Comparison of ENCODE assay signal across 15 cellular contexts in the genomic region with DNA sequence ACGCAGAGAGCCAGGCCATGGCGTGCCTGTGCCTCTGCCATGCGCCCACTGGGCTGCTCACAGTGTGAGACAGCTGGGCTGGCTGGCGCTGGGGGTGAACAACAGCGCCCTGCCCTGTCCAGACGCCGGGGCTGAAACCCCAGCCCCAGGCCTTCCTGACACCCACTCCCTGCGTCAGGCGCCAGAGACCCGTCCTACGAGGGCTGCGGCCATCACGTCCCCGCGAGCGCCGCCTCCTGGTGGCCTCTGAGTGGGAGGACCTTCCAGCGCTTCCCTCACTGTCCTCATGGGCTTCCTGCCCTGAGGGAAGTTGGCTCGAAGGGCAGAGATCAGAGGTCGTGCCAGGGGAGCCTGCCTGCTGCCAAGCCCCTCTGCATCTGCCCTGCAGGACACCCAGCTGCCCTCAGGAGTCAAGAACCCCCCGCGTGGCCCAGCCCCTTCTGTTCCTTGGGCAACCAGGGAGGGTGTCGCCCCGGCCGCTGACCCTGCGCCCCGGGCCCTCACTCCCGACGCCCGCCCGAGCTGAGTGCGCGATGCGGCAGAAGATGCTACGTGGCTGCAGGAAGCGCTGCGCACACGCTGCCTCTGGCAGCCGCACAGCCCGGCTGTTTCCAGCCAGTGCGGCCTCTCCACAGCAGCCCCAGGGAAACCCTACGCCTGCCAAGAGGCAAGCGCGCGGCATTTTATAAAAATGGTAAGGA. TPM values are rescaled to one million over a fixed set of nuclear protein-coding genes. Genes with fewer than 3 reads are reported as not detected.
A peak's percentile ranks its signal among the peaks of the same experiment; 100 is the strongest.
DNase-seq lines count a peak whose midpoint lies in the region; ATAC-seq, FAIRE-seq and TF ChIP-seq lines count a peak whose summit lies in the region.
"Had no signal": no experiment of that assay in that cellular context is flagged by ENCODE, and none has a peak within 500 bp of the region (broad histone marks: within the 10 kb centered on the region; RNA-seq: fewer than 3 reads in every experiment).

No MANE protein-coding gene starts in this region.

- H3K27ac Mint-ChIP-seq in endodermal cell = no peak overlapping the region
- H3K27ac Mint-ChIP-seq: activated CD4-positive, alpha-beta T cell treated with anti-CD3 and anti-CD28 coated beads, Interleukin-2, amount 10 ng/mL, durations not matched to agents 7 days and 5 days had no signal

- H3K9ac ChIP-seq in endodermal cell (ENCODE audit: extremely low read depth, low read length, poor library complexity, severe bottlenecking) = no peak overlapping the region
- no peak overlapping the region for H3K9ac ChIP-seq in HepG2 (ENCODE audit: insufficient read depth, low read depth, low read length)

- TF ChIP-seq POLR2A in HepG2 (IDR thresholded peaks at IDR 0.05; ENCODE audit: insufficient read depth in 1 of 2, low read depth in 2 of 2, low read length in 2 of 2) = no peak

- intact Hi-C loops in Right ventricle myocardium inferior (cut with DNase I) = no loop called here
- intact Hi-C loops in cardiac septum (cut with DNase I) = no loop called here
- intact Hi-C loops in HepG2 (cut with micrococcal nuclease; ENCODE audit: unreplicated experiment) = no loop called here
- intact Hi-C loops in aorta (cut with DNase I) = no loop called here

- peaks cover 15% of the 10 kb centered on the region for H3K9me3 ChIP-seq in endodermal cell (ENCODE audit: control insufficient read depth, low read length)
- H3K9me3 ChIP-seq in HepG2 (ENCODE audit: low read length) = no peaks in the 10 kb centered on the region
- no peaks in the 10 kb centered on the region for H3K9me3 ChIP-seq in aorta (ENCODE audit: control insufficient read depth, low read length)
- H3K9me3 ChIP-seq: A549, thyroid gland had no signal

- H3K4me1 Mint-ChIP-seq in endodermal cell = no peaks in the 10 kb centered on the region
- H3K4me1 Mint-ChIP-seq: neural crest cell had no signal

- H3K79me2 ChIP-seq in HepG2 (ENCODE audit: insufficient read depth, low read length) = peaks cover 39% of the 10 kb centered on the region

- no peak overlapping the region for H3K4me3 Mint-ChIP-seq in endodermal cell
- H3K4me3 Mint-ChIP-seq: activated CD4-positive, alpha-beta T cell treated with anti-CD3 and anti-CD28 coated beads, Interleukin-2, amount 10 ng/mL, durations not matched to agents 7 days and 5 days; neural crest cell had no signal

- no peak overlapping the region for H3K27ac ChIP-seq in endodermal cell (ENCODE audit: low read depth, low read length)
- H3K27ac ChIP-seq in HepG2 (ENCODE audit: extremely low read length, insufficient read depth, low read length) = no peak overlapping the region
- no peak overlapping the region for H3K27ac ChIP-seq in aorta (ENCODE audit: low read depth in 1 of 2, low read length in 2 of 2)
- H3K27ac ChIP-seq: A549, thyroid gland had no signal

- H3K4me2 ChIP-seq in HepG2 (ENCODE audit: low read depth, low read length) = no peak overlapping the region
- H3K4me2 ChIP-seq: A549 had no signal

- no TSS peak for BruUV-seq in HepG2 (replicated peaks; lab: Mats Ljungman, UMichigan)

- TF ChIP-seq RAD21 in HepG2 (CRISPR knock-in tag; IDR thresholded peaks at IDR 0.05) = no peak

- H3K27me3 ChIP-seq in endodermal cell (ENCODE audit: control insufficient read depth, insufficient read depth, low read length, poor library complexity, severe bottlenecking) = no peaks in the 10 kb centered on the region
- no peaks in the 10 kb centered on the region for H3K27me3 ChIP-seq in HepG2 (ENCODE audit: control insufficient read depth in 1 of 2, insufficient read depth in 2 of 2, low read length in 2 of 2)
- H3K27me3 ChIP-seq in aorta (ENCODE audit: control insufficient read depth in 1 of 2, insufficient read depth in 2 of 2, low read length in 1 of 2) = no peaks in the 10 kb centered on the region
- H3K27me3 ChIP-seq: thyroid gland had no signal

- peak; percentile 77 for TF ChIP-seq CTCF in endodermal cell (conservative IDR thresholded peaks at IDR 0.05)
- TF ChIP-seq CTCF in HepG2 (CRISPR knock-in tag; IDR thresholded peaks at IDR 0.05) = no peak

- H3K9me3 Mint-ChIP-seq in endodermal cell = peaks cover 6% of the 10 kb centered on the region

- H4K20me1 ChIP-seq in HepG2 (ENCODE audit: insufficient read depth, low read length) = peaks cover 14% of the 10 kb centered on the region; the same call in 1 of the 2 replicates

- H3K4me1 ChIP-seq in endodermal cell (ENCODE audit: control insufficient read depth, insufficient read depth, low read length) (no peaks in the 10 kb centered on the region), HepG2 (ENCODE audit: insufficient read depth, low read length) (no peaks in the 10 kb centered on the region), aorta (ENCODE audit: control insufficient read depth in 1 of 2, insufficient read depth in 2 of 2, low read length in 2 of 2) (no peaks in the 10 kb centered on the region)
- H3K4me1 ChIP-seq: A549 had no signal

- no peaks in the 10 kb centered on the region for H3K27me3 Mint-ChIP-seq in endodermal cell (ENCODE audit: insufficient read depth)
- H3K27me3 Mint-ChIP-seq: activated CD4-positive, alpha-beta T cell treated with anti-CD3 and anti-CD28 coated beads, Interleukin-2, amount 10 ng/mL, durations not matched to agents 7 days and 5 days had no signal

- H2AFZ ChIP-seq in HepG2 (ENCODE audit: low read length) = no peak overlapping the region

- H3K36me3 ChIP-seq in endodermal cell (ENCODE audit: control insufficient read depth, insufficient read depth, low read length) = peaks cover 54% of the 10 kb centered on the region
- H3K36me3 ChIP-seq in HepG2 (replicated peaks in 1 of 2; ENCODE audit: control insufficient read depth in 1 of 2, insufficient read depth in 2 of 2, low read length in 2 of 2) = peaks cover 13 to 36% of the 10 kb centered on the region in 2 experiments
- H3K36me3 ChIP-seq in aorta (ENCODE audit: control insufficient read depth in 1 of 2, insufficient read depth in 2 of 2, low read length in 1 of 2) = peaks cover 0 to 2% of the 10 kb centered on the region in 2 donors

- CTCF ChIA-PET in HepG2 (lab: Yijun Ruan, JAX; ENCODE audit: low intra/inter-chr PET ratio, low total read pairs) = no interaction called here

- DNase-seq in Right ventricle myocardium inferior (ENCODE audit: missing footprints) = no peak
- DNase-seq in cardiac septum (ENCODE audit: low spot score) = no peak
- DNase-seq in endodermal cell = peak; percentile 96
- no peak for DNase-seq in HepG2 (ENCODE audit: low spot score)
- peak in 1 of 2 donors; percentile 77 for DNase-seq in aorta
- no peak for DNase-seq in NCI-H187 treated with DMSO at 0.1 percent for 48 hours (lab: John Stamatoyannopoulos, UW)
- DNase-seq in GM19238 (ENCODE audit: insufficient read length, low spot score) = no peak
- DNase-seq: activated CD4-positive, alpha-beta T cell treated with anti-CD3 and anti-CD28 coated beads, Interleukin-2, amount 10 ng/mL, durations not matched to agents 7 days and 5 days; Caco-2; kidney glomerular epithelial cell; NCI-H226; thyroid gland had no signal

- in situ Hi-C loops in HepG2 (cut with HindIII; ENCODE audit: extremely low pct_ligation_motif_present, low pct_unique_long_range_greater_than_20kb) = no loop called here

- peaks cover 55% of the 10 kb centered on the region for H3K36me3 Mint-ChIP-seq in endodermal cell (ENCODE audit: low read depth)

- no peak for FAIRE-seq in HepG2 (lab: Jason Lieb, UNC)
- FAIRE-seq: A549 had no signal

- ATAC-seq in Right ventricle myocardium inferior (peak; percentile 56), HepG2 (peak; percentile 22; the same call in 2 of the 3 replicates), aorta (ENCODE audit: low FRiP score) (peak; percentile 53), HG02642 (IDR thresholded peaks at IDR 0.05; ENCODE audit: poor library complexity, unreplicated experiment) (no peak)
- ATAC-seq: A549 had no signal

- TF ChIP-seq EP300 in HepG2 (IDR thresholded peaks at IDR 0.05; ENCODE audit: low read depth in 2 of 2, low read length in 2 of 2) (no peak), HepG2 (CRISPR knock-in tag; IDR thresholded peaks at IDR 0.05; ENCODE audit: borderline replicate concordance) (no peak)

- POLR2A ChIA-PET in HepG2 (lab: Yijun Ruan, JAX) = no interaction called here

- WGBS in endodermal cell (ENCODE audit: insufficient coverage in 1 of 2, insufficient read length in 1 of 2), 2 experiments = 93 to 95% methylated on average over 27 to 45 of the region's 45 CpGs
- WGBS in HepG2 (ENCODE audit: low lambda C conversion rate) = 98% methylated on average over 10 of the region's 45 CpGs
- WGBS in aorta, 2 donors = 63 to 71% methylated on average over 44 to 45 of the region's 45 CpGs

- H3K4me3 ChIP-seq in endodermal cell (ENCODE audit: low read length) (no peak overlapping the region), HepG2 (replicated peaks in 1 of 3; ENCODE audit: insufficient read depth in 1 of 3, low read depth in 2 of 3, low read length in 3 of 3) (no peak overlapping the region), aorta (ENCODE audit: low read length in 2 of 2) (no peak overlapping the region)
- H3K4me3 ChIP-seq: A549, thyroid gland had no signal

RNA-seq across cellular contexts. Expression of a gene that starts 16.2 kb away (rescaled TPM):
- total RNA-seq in Right ventricle myocardium inferior (10.8 TPM), cardiac septum (14.7 TPM), endodermal cell (10 to 100 TPM; 54.8 to 60.1 TPM), HepG2 (2016; rRNA removed; fragmentation: Illumina TruSeq; extraction: Trizol) (11.4 and 18.5 TPM in 2 replicates), aorta (10 to 100 TPM; 17.7 to 27.4 TPM)
- 43.8 TPM for polyA plus RNA-seq in endodermal cell (2013, experiment 1 of 2)
- 43.0 TPM for polyA plus RNA-seq in endodermal cell (2013, experiment 2 of 2)
- 11.0 and 11.5 TPM in 2 replicates for total RNA-seq in HepG2 (2016; cell fraction: cytosol; rRNA removed; fragmentation: Illumina TruSeq; extraction: Trizol; ENCODE audit: low read depth)
- 10.3 and 19.4 TPM in 2 replicates for total RNA-seq in HepG2 (2016; cell fraction: insoluble cytoplasmic fraction; rRNA removed; fragmentation: Illumina TruSeq; extraction: Trizol)
- 15.4 and 15.7 TPM in 2 replicates for total RNA-seq in HepG2 (2016; cell fraction: membrane; rRNA removed; fragmentation: Illumina TruSeq; extraction: Trizol)
- total RNA-seq in HepG2 (2016; cell fraction: nucleus; rRNA removed; fragmentation: Illumina TruSeq; extraction: Trizol) = 15.3 and 18.5 TPM in 2 replicates
- polyA plus RNA-seq in HepG2 (2011; rRNA removed) (13.3 and 14.6 TPM in 2 replicates), aorta (10 to 100 TPM in 1 of 2 donors, 1 to 10 TPM in 1; 5.8 to 21.7 TPM)
- polyA plus RNA-seq in HepG2 (2011; cell fraction: cytosol; rRNA removed) = 6.5 and 13.6 TPM in 2 replicates
- 45.3 and 58.0 TPM in 2 replicates for polyA plus RNA-seq in HepG2 (2011; cell fraction: nucleus; rRNA removed)
- polyA plus RNA-seq in HepG2 (2012) = 16.5 and 18.9 TPM in 2 replicates
- polyA plus RNA-seq in HepG2 (2016; cell fraction: cytosol; fragmentation: Illumina TruSeq; extraction: Trizol; ENCODE audit: low read depth) = 6.0 and 6.9 TPM in 2 replicates
- 18.4 and 25.2 TPM in 2 replicates for polyA plus RNA-seq in HepG2 (2016; cell fraction: insoluble cytoplasmic fraction; fragmentation: Illumina TruSeq; extraction: Trizol; ENCODE audit: low read depth)
- 9.2 and 10.2 TPM in 2 replicates for polyA plus RNA-seq in HepG2 (2016; cell fraction: membrane; fragmentation: Illumina TruSeq; extraction: Trizol; ENCODE audit: low read depth)
- polyA plus RNA-seq in HepG2 (2016; cell fraction: nucleus; fragmentation: Illumina TruSeq; extraction: Trizol; ENCODE audit: insufficient read depth, low read depth) = 43.4 and 47.9 TPM in 2 replicates
- 8.8 and 40.6 TPM in 2 replicates for polyA minus RNA-seq in HepG2 (2011; rRNA and poly(A)+ RNA removed; ENCODE audit: low replicate concordance)
- polyA minus RNA-seq in HepG2 (2011; cell fraction: cytosol; rRNA and poly(A)+ RNA removed) = 11.3 and 19.9 TPM in 2 replicates
- 29.0 and 37.0 TPM in 2 replicates for polyA minus RNA-seq in HepG2 (2011; cell fraction: nucleus; rRNA and poly(A)+ RNA removed)
